Comparison of ENCODE assay signal across 38 cellular contexts in genomic region chr3:98679986-98680385, GRCh38.
"Had no signal": no experiment of that assay in that cellular context is flagged by ENCODE, and none has a peak within 500 bp of the region (broad histone marks: within the 10 kb centered on the region; RNA-seq: fewer than 3 reads in every experiment).

No MANE protein-coding gene starts in this region.

- H3K4me3 ChIP-seq: ascending aorta, cardiac muscle cell had no signal

- FAIRE-seq: bronchial epithelial cell, TTC549 had no signal

- ATAC-seq: activated CD4-positive, alpha-beta T cell treated with anti-CD3 and anti-CD28 coated beads for 36 hours; activated CD8-positive, alpha-beta memory T cell treated with anti-CD3 and anti-CD28 coated beads, Interleukin-2, amount 10 ng/mL, durations not matched to agents 7 days and 5 days; activated CD8-positive, alpha-beta T cell treated with anti-CD3 and anti-CD28 coated beads, Interleukin-2, amount 10 ng/mL, durations not matched to agents 7 days and 5 days; activated naive CD8-positive, alpha-beta T cell treated with anti-CD3 and anti-CD28 coated beads, Interleukin-2, amount 50 U/mL, for 24 hours had no signal

- H3K27ac ChIP-seq: ascending aorta, cardiac muscle cell, VCaP had no signal

- H3K9me3 ChIP-seq: ascending aorta had no signal

- H3K27me3 ChIP-seq: ascending aorta, cardiac muscle cell had no signal

- H3K27me3 Mint-ChIP-seq: activated CD4-positive, alpha-beta memory T cell treated with anti-CD3 and anti-CD28 coated beads, Interleukin-2, amount 10 ng/mL, durations not matched to agents 7 days and 5 days; activated CD4-positive, alpha-beta T cell treated with anti-CD3 and anti-CD28 coated beads, Interleukin-2, amount 10 ng/mL, durations not matched to agents 7 days and 5 days; activated naive CD4-positive, alpha-beta T cell treated with anti-CD3 and anti-CD28 coated beads, Interleukin-2, amount 10 ng/mL, durations not matched to agents 7 days and 5 days; activated T-cell treated with anti-CD3 and anti-CD28 coated beads, Interleukin-2, amount 50 U/mL, for 24 hours; brain had no signal

- H3K9me3 Mint-ChIP-seq: activated CD4-positive, alpha-beta memory T cell treated with anti-CD3 and anti-CD28 coated beads, Interleukin-2, amount 10 ng/mL, durations not matched to agents 7 days and 5 days; activated CD4-positive, alpha-beta T cell treated with anti-CD3 and anti-CD28 coated beads, Interleukin-2, amount 10 ng/mL, durations not matched to agents 7 days and 5 days; activated naive CD4-positive, alpha-beta T cell treated with anti-CD3 and anti-CD28 coated beads, Interleukin-2, amount 10 ng/mL, durations not matched to agents 7 days and 5 days; activated naive CD8-positive, alpha-beta T cell treated with anti-CD3 and anti-CD28 coated beads, Interleukin-2, amount 10 ng/mL, durations not matched to agents 7 days and 5 days; activated naive CD8-positive, alpha-beta T cell treated with anti-CD3 and anti-CD28 coated beads, Interleukin-2, amount 50 U/mL, for 24 hours; activated T-cell treated with anti-CD3 and anti-CD28 coated beads, Interleukin-2, amount 50 U/mL, for 24 hours; activated T-helper 2 cell treated with anti-CD3 and anti-CD28 coated beads, Interferon-gamma antibody, Interleukin-2, Interleukin-4, amounts not matched to agents 10 μg/mL and 5 μg/mL and 100 μg/mL, durations not matched to agents 14 hours and 24 hours and 36 hours; central memory CD8-positive, alpha-beta T cell; T-helper 1 cell treated with Interleukin-12 subunit alpha and Interleukin-12 subunit beta and Interleukin-4 antibody, amounts not matched to agents 30 μg/mL and 1 μg/mL, for 36 hours; T-helper 2 cell treated with Interferon-gamma antibody and Interleukin-4, amounts not matched to agents 5 μg/mL and 100 μg/mL, for 36 hours had no signal

- H3K4me1 ChIP-seq: ascending aorta had no signal

- H3K4me1 Mint-ChIP-seq: activated CD4-positive, alpha-beta memory T cell treated with anti-CD3 and anti-CD28 coated beads, Interleukin-2, amount 10 ng/mL, durations not matched to agents 7 days and 5 days; activated CD4-positive, alpha-beta T cell treated with anti-CD3 and anti-CD28 coated beads for 36 hours; activated CD4-positive, alpha-beta T cell treated with anti-CD3 and anti-CD28 coated beads, Interleukin-2, amount 10 ng/mL, durations not matched to agents 7 days and 5 days; activated CD8-positive, alpha-beta memory T cell treated with anti-CD3 and anti-CD28 coated beads, Interleukin-2, amount 10 ng/mL, durations not matched to agents 7 days and 5 days; activated naive CD4-positive, alpha-beta T cell treated with anti-CD3 and anti-CD28 coated beads, Interleukin-2, amount 10 ng/mL, durations not matched to agents 7 days and 5 days; activated naive CD4-positive, alpha-beta T cell treated with anti-CD3 and anti-CD28 coated beads, Interleukin-2, amount 50 U/mL, for 24 hours; activated naive CD8-positive, alpha-beta T cell treated with anti-CD3 and anti-CD28 coated beads, Interleukin-2, amount 10 ng/mL, durations not matched to agents 7 days and 5 days; activated naive CD8-positive, alpha-beta T cell treated with anti-CD3 and anti-CD28 coated beads, Interleukin-2, amount 50 U/mL, for 24 hours; brain; central memory CD8-positive, alpha-beta T cell had no signal

- H3K36me3 Mint-ChIP-seq: activated CD8-positive, alpha-beta memory T cell treated with anti-CD3 and anti-CD28 coated beads, Interleukin-2, amount 10 ng/mL, durations not matched to agents 7 days and 5 days; activated naive CD4-positive, alpha-beta T cell treated with anti-CD3 and anti-CD28 coated beads, Interleukin-2, amount 10 ng/mL, durations not matched to agents 7 days and 5 days; activated naive CD4-positive, alpha-beta T cell treated with anti-CD3 and anti-CD28 coated beads, Interleukin-2, amount 50 U/mL, for 24 hours; activated naive CD8-positive, alpha-beta T cell; activated naive CD8-positive, alpha-beta T cell treated with anti-CD3 and anti-CD28 coated beads, Interleukin-2, amount 10 ng/mL, durations not matched to agents 7 days and 5 days; brain had no signal

- H3K27ac Mint-ChIP-seq: activated CD4-positive, alpha-beta memory T cell treated with anti-CD3 and anti-CD28 coated beads, Interleukin-2, amount 10 ng/mL, durations not matched to agents 7 days and 5 days; activated CD4-positive, alpha-beta T cell treated with anti-CD3 and anti-CD28 coated beads for 36 hours; activated CD4-positive, alpha-beta T cell treated with anti-CD3 and anti-CD28 coated beads, Interleukin-2, amount 10 ng/mL, durations not matched to agents 7 days and 5 days; activated CD8-positive, alpha-beta memory T cell treated with anti-CD3 and anti-CD28 coated beads, Interleukin-2, amount 10 ng/mL, durations not matched to agents 7 days and 5 days; activated CD8-positive, alpha-beta T cell treated with anti-CD3 and anti-CD28 coated beads, Interleukin-2, amount 10 ng/mL, durations not matched to agents 7 days and 5 days; activated naive CD4-positive, alpha-beta T cell treated with anti-CD3 and anti-CD28 coated beads, Interleukin-2, amount 10 ng/mL, durations not matched to agents 7 days and 5 days; activated naive CD4-positive, alpha-beta T cell treated with anti-CD3 and anti-CD28 coated beads, Interleukin-2, amount 50 U/mL, for 24 hours; activated naive CD8-positive, alpha-beta T cell; activated naive CD8-positive, alpha-beta T cell treated with anti-CD3 and anti-CD28 coated beads, Interleukin-2, amount 10 ng/mL, durations not matched to agents 7 days and 5 days; activated naive CD8-positive, alpha-beta T cell treated with anti-CD3 and anti-CD28 coated beads, Interleukin-2, amount 50 U/mL, for 24 hours; activated T-cell treated with anti-CD3 and anti-CD28 coated beads, Interleukin-2, amount 50 U/mL, for 24 hours; activated T-helper 2 cell treated with anti-CD3 and anti-CD28 coated beads, Interferon-gamma antibody, Interleukin-2, Interleukin-4, amounts not matched to agents 10 μg/mL and 5 μg/mL and 100 μg/mL, durations not matched to agents 14 hours and 24 hours and 36 hours; brain; T-helper 1 cell treated with Interleukin-12 subunit alpha and Interleukin-12 subunit beta and Interleukin-4 antibody, amounts not matched to agents 30 μg/mL and 1 μg/mL, for 36 hours; T-helper 2 cell treated with Interferon-gamma antibody and Interleukin-4, amounts not matched to agents 5 μg/mL and 100 μg/mL, for 36 hours had no signal

- H3K4me3 Mint-ChIP-seq: activated CD4-positive, alpha-beta memory T cell treated with anti-CD3 and anti-CD28 coated beads, Interleukin-2, amount 10 ng/mL, durations not matched to agents 7 days and 5 days; activated CD4-positive, alpha-beta T cell treated with anti-CD3 and anti-CD28 coated beads for 36 hours; activated CD4-positive, alpha-beta T cell treated with anti-CD3 and anti-CD28 coated beads, Interleukin-2, amount 10 ng/mL, durations not matched to agents 7 days and 5 days; activated CD8-positive, alpha-beta memory T cell treated with anti-CD3 and anti-CD28 coated beads, Interleukin-2, amount 10 ng/mL, durations not matched to agents 7 days and 5 days; activated CD8-positive, alpha-beta T cell treated with anti-CD3 and anti-CD28 coated beads, Interleukin-2, amount 10 ng/mL, durations not matched to agents 7 days and 5 days; activated naive CD4-positive, alpha-beta T cell treated with anti-CD3 and anti-CD28 coated beads, Interleukin-2, amount 10 ng/mL, durations not matched to agents 7 days and 5 days; activated naive CD4-positive, alpha-beta T cell treated with anti-CD3 and anti-CD28 coated beads, Interleukin-2, amount 50 U/mL, for 24 hours; activated naive CD8-positive, alpha-beta T cell; activated naive CD8-positive, alpha-beta T cell treated with anti-CD3 and anti-CD28 coated beads, Interleukin-2, amount 10 ng/mL, durations not matched to agents 7 days and 5 days; activated naive CD8-positive, alpha-beta T cell treated with anti-CD3 and anti-CD28 coated beads, Interleukin-2, amount 50 U/mL, for 24 hours; activated T-cell treated with anti-CD3 and anti-CD28 coated beads, Interleukin-2, amount 50 U/mL, for 24 hours; brain; central memory CD8-positive, alpha-beta T cell; T-helper 1 cell treated with Interleukin-12 subunit alpha and Interleukin-12 subunit beta and Interleukin-4 antibody, amounts not matched to agents 30 μg/mL and 1 μg/mL, for 36 hours; T-helper 2 cell treated with Interferon-gamma antibody and Interleukin-4, amounts not matched to agents 5 μg/mL and 100 μg/mL, for 36 hours had no signal

- DNase-seq: activated CD4-positive, alpha-beta memory T cell treated with anti-CD3 and anti-CD28 coated beads, Interleukin-2, amount 10 ng/mL, durations not matched to agents 7 days and 5 days; activated CD4-positive, alpha-beta T cell treated with anti-CD3 and anti-CD28 coated beads for 1 hour; activated CD4-positive, alpha-beta T cell treated with anti-CD3 and anti-CD28 coated beads for 36 hours; activated CD4-positive, alpha-beta T cell treated with anti-CD3 and anti-CD28 coated beads for 48 hours; activated CD4-positive, alpha-beta T cell treated with anti-CD3 and anti-CD28 coated beads, Interleukin-2, amount 10 ng/mL, durations not matched to agents 7 days and 5 days; activated CD4-positive, alpha-beta T cell treated with anti-CD3 and anti-CD28 coated beads, Interleukin-2, amount 50 U/mL, for 48 hours; activated CD4-positive, CD25-positive, alpha-beta regulatory T cell; activated CD8-positive, alpha-beta memory T cell treated with anti-CD3 and anti-CD28 coated beads for 24 hours; activated CD8-positive, alpha-beta memory T cell treated with anti-CD3 and anti-CD28 coated beads, Interleukin-2, amount 10 ng/mL, durations not matched to agents 7 days and 5 days; activated CD8-positive, alpha-beta memory T cell treated with anti-CD3 and anti-CD28 coated beads, Interleukin-2, amount 50 U/mL, for 48 hours; activated CD8-positive, alpha-beta T cell treated with anti-CD3 and anti-CD28 coated beads, Interleukin-2, amount 10 ng/mL, durations not matched to agents 7 days and 5 days; activated effector memory CD4-positive, alpha-beta T cell treated with Interleukin-2 at 50 U/mL for 16 hours; activated gamma-delta T cell; activated naive CD4-positive, alpha-beta T cell treated with anti-CD3 and anti-CD28 coated beads, Interleukin-2, amount 10 ng/mL, durations not matched to agents 7 days and 5 days; activated naive CD4-positive, alpha-beta T cell treated with Interleukin-2 at 50 U/mL for 16 hours; activated naive CD8-positive, alpha-beta T cell treated with anti-CD3 and anti-CD28 coated beads, Interleukin-2, amount 10 ng/mL, durations not matched to agents 7 days and 5 days; activated naive CD8-positive, alpha-beta T cell treated with anti-CD3 and anti-CD28 coated beads, Interleukin-2, amount 50 U/mL, for 24 hours; activated T-cell treated with anti-CD3 and anti-CD28 coated beads, Interleukin-2, amount 50 U/mL, for 24 hours; activated T-cell treated with anti-CD3 and anti-CD28 coated beads, Interleukin-2, amount 50 U/mL, for 48 hours; amygdala; anterior cingulate cortex; caudate nucleus; cerebellar nuclear complex; T-helper 1 cell; T-helper 2 cell; T-helper 9 cell had no signal

- H3K36me3 ChIP-seq: ascending aorta, cardiac muscle cell had no signal
